ENCODE assay signal across 9 cellular contexts in the genomic region with DNA sequence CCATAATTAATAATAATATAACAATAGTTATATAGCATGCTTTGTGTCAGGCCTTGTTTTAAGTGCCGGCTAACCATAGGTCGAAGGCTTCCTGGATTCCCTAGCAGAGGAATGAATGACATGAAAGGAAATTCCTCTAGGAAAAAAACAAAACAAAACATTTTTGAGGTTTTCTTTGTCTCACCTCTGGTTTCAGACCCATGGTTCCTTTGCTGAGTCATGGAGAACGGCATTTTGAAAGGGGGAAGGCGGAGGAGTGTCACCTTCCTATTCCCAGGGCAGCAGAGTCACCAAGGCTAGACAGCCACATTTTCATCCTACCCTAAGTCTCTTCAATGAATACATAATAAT. TPM values are rescaled to one million over a fixed set of nuclear protein-coding genes. Genes with fewer than 3 reads are reported as not detected.
DNase-seq lines count a peak whose midpoint lies in the region; ATAC-seq and TF ChIP-seq lines count a peak whose summit lies in the region.
"Had no signal": no experiment of that assay in that cellular context is flagged by ENCODE, and none has a peak within 500 bp of the region (broad histone marks: within the 10 kb centered on the region; RNA-seq: fewer than 3 reads in every experiment).

No MANE protein-coding gene starts in this region.

- intact Hi-C loops in left colon (cut with DNase I, micrococcal nuclease) = no loop called here

- H3K9me3 Mint-ChIP-seq in activated T-cell treated with anti-CD3 and anti-CD28 coated beads, Interleukin-2, amount 50 U/mL, for 24 hours = peaks cover 2% of the 10 kb centered on the region
- no peaks in the 10 kb centered on the region for H3K9me3 Mint-ChIP-seq in activated T-cell treated with anti-CD3 and anti-CD28 coated beads, Interleukin-2, amount 50 U/mL, for 4 hours
- no peaks in the 10 kb centered on the region for H3K9me3 Mint-ChIP-seq in stimulated activated effector memory CD8-positive, alpha-beta T cell treated with anti-CD3 and anti-CD28 coated beads, Interleukin-12 subunit alpha, Interleukin-12 subunit beta, amount 100 ng/mL, for 72 hours

- peaks cover 24% of the 10 kb centered on the region for H3K36me3 Mint-ChIP-seq in activated T-cell treated with anti-CD3 and anti-CD28 coated beads, Interleukin-2, amount 50 U/mL, for 24 hours (ENCODE audit: low read depth)
- H3K36me3 Mint-ChIP-seq in activated T-cell treated with anti-CD3 and anti-CD28 coated beads, Interleukin-2, amount 50 U/mL, for 4 hours (ENCODE audit: insufficient read depth) = peaks cover 19% of the 10 kb centered on the region
- peaks cover 3% of the 10 kb centered on the region for H3K36me3 Mint-ChIP-seq in stimulated activated effector memory CD8-positive, alpha-beta T cell treated with anti-CD3 and anti-CD28 coated beads, Interleukin-12 subunit alpha, Interleukin-12 subunit beta, amount 100 ng/mL, for 72 hours

- H3K4me3 ChIP-seq in foreskin fibroblast (ENCODE audit: low read depth in 1 of 2, low read length in 2 of 2) = no peak overlapping the region

- no peak for ATAC-seq in activated T-cell treated with anti-CD3 and anti-CD28 coated beads, Interleukin-2, amount 50 U/mL, for 4 hours
- ATAC-seq in stimulated activated effector memory CD8-positive, alpha-beta T cell treated with anti-CD3 and anti-CD28 coated beads, Interleukin-12 subunit alpha, Interleukin-12 subunit beta, amount 100 ng/mL, for 72 hours = no peak
- ATAC-seq in HG02623 (IDR thresholded peaks at IDR 0.05; ENCODE audit: unreplicated experiment) = no peak
- no peak for ATAC-seq in left colon
- no peak for ATAC-seq in GM19452 (IDR thresholded peaks at IDR 0.05; ENCODE audit: unreplicated experiment)

- H3K27me3 Mint-ChIP-seq in activated T-cell treated with anti-CD3 and anti-CD28 coated beads, Interleukin-2, amount 50 U/mL, for 24 hours = no peaks in the 10 kb centered on the region
- H3K27me3 Mint-ChIP-seq in activated T-cell treated with anti-CD3 and anti-CD28 coated beads, Interleukin-2, amount 50 U/mL, for 4 hours (ENCODE audit: low read depth) = no peaks in the 10 kb centered on the region

- DNase-seq in activated T-cell treated with anti-CD3 and anti-CD28 coated beads, Interleukin-2, amount 50 U/mL, for 24 hours = peak; percentile 19
- no peak for DNase-seq in activated T-cell treated with anti-CD3 and anti-CD28 coated beads, Interleukin-2, amount 50 U/mL, for 4 hours
- peak; percentile 83 for DNase-seq in RPMI7951 (ENCODE audit: low read depth)
- DNase-seq in foreskin fibroblast = peak; percentile 26 to 41
- no peak for DNase-seq in stimulated activated effector memory CD8-positive, alpha-beta T cell treated with anti-CD3 and anti-CD28 coated beads, Interleukin-12 subunit alpha, Interleukin-12 subunit beta, amount 100 ng/mL, for 72 hours (ENCODE audit: low spot score in 2 of 2)
- DNase-seq in left colon = no peak
- DNase-seq: NCI-H2227 treated with DMSO at 0.1 percent for 48 hours had no signal

- TF ChIP-seq CTCF in foreskin fibroblast (IDR thresholded peaks at IDR 0.05; ENCODE audit: low read depth, low read length) = no peak

- peak overlapping the region; percentile 97 for H3K27ac Mint-ChIP-seq in activated T-cell treated with anti-CD3 and anti-CD28 coated beads, Interleukin-2, amount 50 U/mL, for 24 hours
- H3K27ac Mint-ChIP-seq in stimulated activated effector memory CD8-positive, alpha-beta T cell treated with anti-CD3 and anti-CD28 coated beads, Interleukin-12 subunit alpha, Interleukin-12 subunit beta, amount 100 ng/mL, for 72 hours = peak overlapping the region; percentile 74

- H3K4me3 Mint-ChIP-seq in activated T-cell treated with anti-CD3 and anti-CD28 coated beads, Interleukin-2, amount 50 U/mL, for 24 hours = peak overlapping the region; percentile 4
- no peak overlapping the region for H3K4me3 Mint-ChIP-seq in activated T-cell treated with anti-CD3 and anti-CD28 coated beads, Interleukin-2, amount 50 U/mL, for 4 hours
- no peak overlapping the region for H3K4me3 Mint-ChIP-seq in stimulated activated effector memory CD8-positive, alpha-beta T cell treated with anti-CD3 and anti-CD28 coated beads, Interleukin-12 subunit alpha, Interleukin-12 subunit beta, amount 100 ng/mL, for 72 hours

- H3K4me1 Mint-ChIP-seq in activated T-cell treated with anti-CD3 and anti-CD28 coated beads, Interleukin-2, amount 50 U/mL, for 24 hours (ENCODE audit: low read depth) = peaks cover 88% of the 10 kb centered on the region
- peaks cover 75% of the 10 kb centered on the region for H3K4me1 Mint-ChIP-seq in activated T-cell treated with anti-CD3 and anti-CD28 coated beads, Interleukin-2, amount 50 U/mL, for 4 hours (ENCODE audit: low read depth)
- H3K4me1 Mint-ChIP-seq in stimulated activated effector memory CD8-positive, alpha-beta T cell treated with anti-CD3 and anti-CD28 coated beads, Interleukin-12 subunit alpha, Interleukin-12 subunit beta, amount 100 ng/mL, for 72 hours = peaks cover 51% of the 10 kb centered on the region

RNA-seq across cellular contexts. Expression of gene CCND3, which starts 25.3 kb away (rescaled TPM):
- 100 to 1,000 TPM; 424 to 518 (median 474) TPM for total RNA-seq in activated T-cell treated with anti-CD3 and anti-CD28 coated beads, Interleukin-2, amount 50 U/mL, for 4 hours
- 36.5 and 47.7 TPM in 2 replicates for total RNA-seq in RPMI7951 (2014; rRNA removed; shearing (Covaris generic))
- total RNA-seq in left colon = 10 to 100 TPM; 64.0 to 68.4 TPM

RNA-seq across cellular contexts. Expression of gene BYSL, which starts 45.6 kb away (rescaled TPM):
- total RNA-seq in activated T-cell treated with anti-CD3 and anti-CD28 coated beads, Interleukin-2, amount 50 U/mL, for 4 hours = 100 to 1,000 TPM; 128 to 140 (median 139) TPM
- 17.6 and 22.3 TPM in 2 replicates for total RNA-seq in RPMI7951 (2014; rRNA removed; shearing (Covaris generic))
- 10 to 100 TPM in 1 of 2 donors, 1 to 10 TPM in 1; 8.8 to 10.3 TPM for total RNA-seq in left colon

RNA-seq across cellular contexts. Expression of gene MED20, which starts 46.0 kb away (rescaled TPM):
- 10 to 100 TPM; 13.1 to 16.6 (median 16.3) TPM for total RNA-seq in activated T-cell treated with anti-CD3 and anti-CD28 coated beads, Interleukin-2, amount 50 U/mL, for 4 hours
- 22.7 and 24.2 TPM in 2 replicates for total RNA-seq in RPMI7951 (2014; rRNA removed; shearing (Covaris generic))
- 10 to 100 TPM; 18.5 to 18.8 TPM for total RNA-seq in left colon

Comparison
In these comparisons a context has a peak if more than half of its experiments do, and no peak if none do; other contexts are left out.
1. DNase-seq: peak in activated T-cell treated with anti-CD3 and anti-CD28 coated beads, Interleukin-2, amount 50 U/mL, for 24 hours (single experiment), RPMI7951 (single experiment) and foreskin fibroblast (2 of 2); none in activated T-cell treated with anti-CD3 and anti-CD28 coated beads, Interleukin-2, amount 50 U/mL, for 4 hours (single experiment), stimulated activated effector memory CD8-positive, alpha-beta T cell treated with anti-CD3 and anti-CD28 coated beads, Interleukin-12 subunit alpha, Interleukin-12 subunit beta, amount 100 ng/mL, for 72 hours (0 of 2) and left colon (0 of 2).